In genomic region chr10:52778511-52779392, GRCh38 we compare ENCODE assay signal across 10 cellular contexts. TPM values are rescaled to one million over a fixed set of nuclear protein-coding genes. Genes with fewer than 3 reads are reported as not detected.
DNase-seq lines count a peak whose midpoint lies in the region; ATAC-seq and TF ChIP-seq lines count a peak whose summit lies in the region.
"Had no signal": no experiment of that assay in that cellular context is flagged by ENCODE, and none has a peak within 500 bp of the region (broad histone marks: within the 10 kb centered on the region; RNA-seq: fewer than 3 reads in every experiment).

No MANE protein-coding gene starts in this region.

- H3K4me3 Mint-ChIP-seq in nephron progenitor cell: no peak overlapping the region
- no peak overlapping the region for H3K4me3 Mint-ChIP-seq in activated CD4-positive, alpha-beta T cell treated with anti-CD3 and anti-CD28 coated beads, Interleukin-2, amount 10 ng/mL, durations not matched to agents 24 days and 14 days

- H3K4me1 ChIP-seq in DOHH2 (ENCODE audit: control insufficient read depth, low read length) (no peaks in the 10 kb centered on the region), Karpas-422 (ENCODE audit: low read length) (no peaks in the 10 kb centered on the region)

- H3K9ac ChIP-seq in Karpas-422 (ENCODE audit: low read length): no peak overlapping the region

- no peak overlapping the region for H3K27ac ChIP-seq in DOHH2 (ENCODE audit: low read depth, low read length)
- H3K27ac ChIP-seq in Karpas-422 (ENCODE audit: low read length): no peak overlapping the region

- H3K27me3 ChIP-seq in DOHH2 (ENCODE audit: control insufficient read depth, low read length) (no peaks in the 10 kb centered on the region), Karpas-422 (ENCODE audit: low read length) (no peaks in the 10 kb centered on the region)

- H3F3A ChIP-seq in DOHH2 (ENCODE audit: control insufficient read depth, insufficient read depth): no peaks in the 10 kb centered on the region

- no peak overlapping the region for H3K4me3 ChIP-seq in DOHH2 (ENCODE audit: low read length)
- no peak overlapping the region for H3K4me3 ChIP-seq in Karpas-422 (ENCODE audit: low read length)
- peak overlapping the region; percentile 22 for H3K4me3 ChIP-seq in choroid plexus epithelial cell (ENCODE audit: low read depth, low read length)

- TF ChIP-seq CTCF in DOHH2 (IDR thresholded peaks at IDR 0.05; ENCODE audit: low read depth, low read length, poor library complexity, severe bottlenecking): peak; percentile 82
- TF ChIP-seq CTCF in choroid plexus epithelial cell (conservative IDR thresholded peaks at IDR 0.05; ENCODE audit: low read depth, low read length): peak; percentile 86
- TF ChIP-seq CTCF in nephron progenitor cell (IDR thresholded peaks at IDR 0.05): peak; percentile 37

- H3K36me3 ChIP-seq in DOHH2 (ENCODE audit: control insufficient read depth, low read length) (no peaks in the 10 kb centered on the region), Karpas-422 (ENCODE audit: insufficient read depth, low read length) (no peaks in the 10 kb centered on the region)

- DNase-seq in Karpas-422 (peak; percentile 67), choroid plexus epithelial cell (ENCODE audit: low read depth) (peak; percentile 73), nephron progenitor cell (no peak), NCI-H2107 (lab: John Stamatoyannopoulos, UW) (no peak)
- no peak for DNase-seq in activated CD4-positive, alpha-beta T cell treated with anti-CD3 and anti-CD28 coated beads, Interleukin-2, amount 10 ng/mL, durations not matched to agents 24 days and 14 days
- DNase-seq: NCI-H1105 treated with DMSO at 0.1 percent for 48 hours had no signal

- H3K27me3 Mint-ChIP-seq in nephron progenitor cell (ENCODE audit: low read depth, poor library complexity): no peaks in the 10 kb centered on the region
- H3K27me3 Mint-ChIP-seq in activated CD4-positive, alpha-beta T cell treated with anti-CD3 and anti-CD28 coated beads, Interleukin-2, amount 10 ng/mL, durations not matched to agents 24 days and 14 days: no peaks in the 10 kb centered on the region

- H3K4me1 Mint-ChIP-seq in nephron progenitor cell: peaks cover 13% of the 10 kb centered on the region
- H3K4me1 Mint-ChIP-seq in activated CD4-positive, alpha-beta T cell treated with anti-CD3 and anti-CD28 coated beads, Interleukin-2, amount 10 ng/mL, durations not matched to agents 24 days and 14 days: no peaks in the 10 kb centered on the region

- no peak for ATAC-seq in HG03571 (IDR thresholded peaks at IDR 0.05; ENCODE audit: unreplicated experiment)
- ATAC-seq in GM21390 (IDR thresholded peaks at IDR 0.05; ENCODE audit: unreplicated experiment): no peak

- H3K9me2 ChIP-seq in DOHH2 (replicated peaks; ENCODE audit: control insufficient read depth, low read length) (no peaks in the 10 kb centered on the region), Karpas-422 (replicated peaks; ENCODE audit: insufficient read depth, low read length) (no peaks in the 10 kb centered on the region)

- H4K20me1 ChIP-seq in DOHH2 (ENCODE audit: control insufficient read depth, insufficient read depth, low read depth, low read length): no peaks in the 10 kb centered on the region
- H4K20me1 ChIP-seq in Karpas-422 (ENCODE audit: insufficient read depth, low read depth, low read length): no peaks in the 10 kb centered on the region

- H3K9me3 ChIP-seq in DOHH2 (ENCODE audit: control insufficient read depth, insufficient read depth, low read length): no peaks in the 10 kb centered on the region
- H3K9me3 ChIP-seq in Karpas-422 (ENCODE audit: low read length): no peaks in the 10 kb centered on the region

- no peak overlapping the region for H3K27ac Mint-ChIP-seq in nephron progenitor cell
- H3K27ac Mint-ChIP-seq in activated CD4-positive, alpha-beta T cell treated with anti-CD3 and anti-CD28 coated beads, Interleukin-2, amount 10 ng/mL, durations not matched to agents 24 days and 14 days: no peak overlapping the region

- H2AFZ ChIP-seq in Karpas-422 (ENCODE audit: low read length): no peak overlapping the region

- no peaks in the 10 kb centered on the region for H3K79me2 ChIP-seq in DOHH2 (ENCODE audit: control insufficient read depth, low read length)
- no peaks in the 10 kb centered on the region for H3K79me2 ChIP-seq in Karpas-422 (ENCODE audit: low read length)

- intact Hi-C loops in activated CD4-positive, alpha-beta T cell treated with anti-CD3 and anti-CD28 coated beads, Interleukin-2, amount 10 ng/mL, durations not matched to agents 24 days and 14 days (cut with micrococcal nuclease): no loop called here

- no peaks in the 10 kb centered on the region for H3K36me3 Mint-ChIP-seq in nephron progenitor cell (ENCODE audit: low read depth)
- H3K36me3 Mint-ChIP-seq in activated CD4-positive, alpha-beta T cell treated with anti-CD3 and anti-CD28 coated beads, Interleukin-2, amount 10 ng/mL, durations not matched to agents 24 days and 14 days (ENCODE audit: low read depth): no peaks in the 10 kb centered on the region

- H3K4me2 ChIP-seq in DOHH2 (ENCODE audit: low read length) (no peak overlapping the region), Karpas-422 (ENCODE audit: low read depth, low read length, poor library complexity, severe bottlenecking) (no peak overlapping the region)

- H3K9me3 Mint-ChIP-seq in nephron progenitor cell: no peaks in the 10 kb centered on the region
- H3K9me3 Mint-ChIP-seq in activated CD4-positive, alpha-beta T cell treated with anti-CD3 and anti-CD28 coated beads, Interleukin-2, amount 10 ng/mL, durations not matched to agents 24 days and 14 days: no peaks in the 10 kb centered on the region

RNA-seq across cellular contexts. Expression of gene MBL2, which starts 6.2 kb away (rescaled TPM):
- not detected in 2 replicates for total RNA-seq in Karpas-422 (2014; rRNA removed; shearing (Covaris generic); ENCODE audit: low replicate concordance)
- total RNA-seq in activated CD4-positive, alpha-beta T cell treated with anti-CD3 and anti-CD28 coated beads, Interleukin-2, amount 10 ng/mL, durations not matched to agents 24 days and 14 days: not detected in 2 replicates
- total RNA-seq: glomerular endothelial cell had no signal

Comparison
In these comparisons a context has a peak if more than half of its experiments do, and no peak if none do; other contexts are left out.
1. DNase-seq: peak in Karpas-422 (single experiment) and choroid plexus epithelial cell (single experiment); none in nephron progenitor cell (single experiment), activated CD4-positive, alpha-beta T cell treated with anti-CD3 and anti-CD28 coated beads, Interleukin-2, amount 10 ng/mL, durations not matched to agents 24 days and 14 days (single experiment) and NCI-H2107 (single experiment).
2. Peak in every context shown above with its lines, with median percentiles within 50 percentile points of each other: CTCF ChIP-seq.